In the genomic region with DNA sequence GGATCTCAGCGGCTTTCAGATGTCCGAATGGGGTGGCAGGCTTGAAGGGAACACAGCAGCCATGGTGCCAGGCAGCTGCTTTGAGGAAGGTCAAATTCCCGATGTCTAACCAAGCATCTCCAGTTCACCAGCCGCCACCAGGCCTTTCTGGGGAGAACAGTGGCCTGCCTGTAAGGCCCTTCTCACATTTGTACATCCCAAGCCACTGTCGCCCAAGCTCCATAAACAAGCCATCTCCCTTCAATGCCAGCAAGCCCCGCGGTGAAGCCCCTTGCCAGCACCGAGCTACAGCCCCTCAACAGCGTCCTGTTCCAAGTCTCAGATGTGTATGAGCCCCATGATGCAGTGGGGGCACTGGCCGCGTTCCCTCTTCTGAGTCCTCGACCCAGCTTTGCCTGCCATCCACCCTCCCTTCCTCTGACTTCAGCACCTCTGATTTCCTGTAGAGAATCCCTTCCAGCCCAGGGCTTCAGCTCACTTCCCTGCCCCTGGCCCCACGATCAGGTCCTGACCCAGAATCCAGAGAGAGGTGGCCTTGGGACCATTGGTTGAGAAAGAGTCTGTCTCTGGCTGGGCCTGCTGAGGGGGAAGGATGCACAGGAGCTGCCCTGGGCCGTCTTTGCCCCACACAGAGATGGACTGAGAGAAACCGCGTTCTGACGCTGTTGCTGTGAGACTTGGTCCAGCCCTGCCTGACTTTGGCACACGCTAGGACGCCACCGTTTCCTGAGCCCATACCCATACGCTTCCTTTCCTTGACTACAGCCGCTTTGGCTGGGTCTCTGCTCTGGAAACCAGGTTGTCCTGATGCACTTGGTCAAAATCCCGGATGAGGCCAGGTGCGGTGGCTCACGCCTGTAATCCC, we compare ENCODE assay signal across 26 cellular contexts. TPM values are rescaled to one million over a fixed set of nuclear protein-coding genes. Genes with fewer than 3 reads are reported as not detected.
DNase-seq lines count a peak whose midpoint lies in the region; ATAC-seq and TF ChIP-seq lines count a peak whose summit lies in the region.
"Had no signal": no experiment of that assay in that cellular context is flagged by ENCODE, and none has a peak within 500 bp of the region (broad histone marks: within the 10 kb centered on the region; RNA-seq: fewer than 3 reads in every experiment).

No MANE protein-coding gene starts in this region.

- H3K27me3 ChIP-seq in RWPE2 (ENCODE audit: insufficient read depth, poor library complexity, severe bottlenecking) (peaks cover 13% of the 10 kb centered on the region), hepatocyte (peaks cover 47% of the 10 kb centered on the region)

- DNase-seq in activated T-cell treated with anti-CD3 and anti-CD28 coated beads, Interleukin-2, amount 50 U/mL, for 4 hours, result no peak
- no peak for DNase-seq in activated T-cell treated with anti-CD3 and anti-CD28 coated beads, Interleukin-2, amount 50 U/mL, for 72 hours
- peak; percentile 51 for DNase-seq in RWPE2 (ENCODE audit: low spot score)
- DNase-seq in hepatocyte (ENCODE audit: low spot score), result peak; percentile 3
- DNase-seq in retina, result peak; percentile 58
- DNase-seq in DMS153 (lab: John Stamatoyannopoulos, UW), result no peak
- no peak for DNase-seq in NCI-H1930 (lab: John Stamatoyannopoulos, UW)
- DNase-seq: activated CD8-positive, alpha-beta memory T cell treated with anti-CD3 and anti-CD28 coated beads, Interleukin-2, amount 50 U/mL, for 4 hours; activated naive CD4-positive, alpha-beta T cell; effector memory CD4-positive, alpha-beta T cell; esophagus squamous epithelium; GF-D8; NCI-H1694; NCI-H2227 treated with DMSO at 0.1 percent for 48 hours; NCI-H774; OCI-M1; SHP77; spleen; stimulated activated CD4-positive, alpha-beta T cell treated with anti-CD3 and anti-CD28 coated beads, Interleukin-4, amount 100 ng/mL, for 4 hours; trophoblast cell had no signal

- no peak overlapping the region for H3K4me2 ChIP-seq in hepatocyte

- no peaks in the 10 kb centered on the region for H3K4me1 ChIP-seq in RWPE2 (ENCODE audit: insufficient read depth, poor library complexity, severe bottlenecking)
- peaks cover 8% of the 10 kb centered on the region for H3K4me1 ChIP-seq in hepatocyte (ENCODE audit: insufficient read depth)

- no peak overlapping the region for H3K27ac Mint-ChIP-seq in activated T-cell treated with anti-CD3 and anti-CD28 coated beads, Interleukin-2, amount 50 U/mL, for 72 hours
- H3K27ac Mint-ChIP-seq: T-helper 1 cell treated with Interleukin-12 subunit alpha and Interleukin-12 subunit beta and Interleukin-4 antibody, amounts not matched to agents 30 μg/mL and 1 μg/mL, for 36 hours had no signal

- no peak overlapping the region for H3K4me3 ChIP-seq in RWPE2 (ENCODE audit: severe bottlenecking)
- H3K4me3 ChIP-seq in hepatocyte, result no peak overlapping the region
- H3K4me3 ChIP-seq: ascending aorta, esophagus squamous epithelium, gastroesophageal sphincter, K562, spleen had no signal

- no peaks in the 10 kb centered on the region for H3K9me3 ChIP-seq in RWPE2 (ENCODE audit: severe bottlenecking)
- H3K9me3 ChIP-seq in hepatocyte (ENCODE audit: low read depth), result no peaks in the 10 kb centered on the region
- H3K9me3 ChIP-seq: ascending aorta, esophagus squamous epithelium, gastroesophageal sphincter, neutrophil, spleen had no signal

- H3K36me3 ChIP-seq in RWPE2 (ENCODE audit: low read depth), result no peaks in the 10 kb centered on the region
- H3K36me3 ChIP-seq in hepatocyte (replicated peaks; ENCODE audit: insufficient read depth, low read depth), result no peaks in the 10 kb centered on the region
- H3K36me3 ChIP-seq: ascending aorta, esophagus squamous epithelium, gastroesophageal sphincter, neutrophil, spleen had no signal

- H3K79me2 ChIP-seq in hepatocyte, result no peaks in the 10 kb centered on the region

- H3K9me3 Mint-ChIP-seq in activated T-cell treated with anti-CD3 and anti-CD28 coated beads, Interleukin-2, amount 50 U/mL, for 4 hours, result no peaks in the 10 kb centered on the region
- H3K9me3 Mint-ChIP-seq in activated T-cell treated with anti-CD3 and anti-CD28 coated beads, Interleukin-2, amount 50 U/mL, for 72 hours, result no peaks in the 10 kb centered on the region
- H3K9me3 Mint-ChIP-seq: T-helper 1 cell treated with Interleukin-12 subunit alpha and Interleukin-12 subunit beta and Interleukin-4 antibody, amounts not matched to agents 30 μg/mL and 1 μg/mL, for 36 hours had no signal

- ATAC-seq in activated T-cell treated with anti-CD3 and anti-CD28 coated beads, Interleukin-2, amount 50 U/mL, for 4 hours, result no peak
- no peak for ATAC-seq in activated T-cell treated with anti-CD3 and anti-CD28 coated beads, Interleukin-2, amount 50 U/mL, for 72 hours (replicated peaks in 1 of 2)
- ATAC-seq in RWPE2 (ENCODE audit: low read depth) (no peak), GM21528 (IDR thresholded peaks at IDR 0.05; ENCODE audit: low FRiP score, unreplicated experiment) (no peak)
- ATAC-seq: gastroesophageal sphincter, K562 had no signal

- 88% methylated on average over 25 of the region's 25 CpGs for WGBS in hepatocyte (ENCODE audit: low lambda C conversion rate, missing lambda C conversion rate)

- no peaks in the 10 kb centered on the region for H3K9me2 ChIP-seq in hepatocyte (replicated peaks; ENCODE audit: insufficient read depth)

- peaks cover 15% of the 10 kb centered on the region for H3K4me1 Mint-ChIP-seq in activated T-cell treated with anti-CD3 and anti-CD28 coated beads, Interleukin-2, amount 50 U/mL, for 4 hours (ENCODE audit: low read depth)
- H3K4me1 Mint-ChIP-seq in activated T-cell treated with anti-CD3 and anti-CD28 coated beads, Interleukin-2, amount 50 U/mL, for 72 hours (ENCODE audit: low read depth), result peaks cover 12% of the 10 kb centered on the region

- H3K27ac ChIP-seq in RWPE2 (ENCODE audit: poor library complexity, severe bottlenecking) (no peak overlapping the region), hepatocyte (no peak overlapping the region)
- H3K27ac ChIP-seq: ascending aorta, esophagus squamous epithelium, gastroesophageal sphincter, neutrophil, spleen had no signal

- peaks cover 43% of the 10 kb centered on the region for H3K27me3 Mint-ChIP-seq in activated T-cell treated with anti-CD3 and anti-CD28 coated beads, Interleukin-2, amount 50 U/mL, for 4 hours (ENCODE audit: low read depth)
- peaks cover 35% of the 10 kb centered on the region for H3K27me3 Mint-ChIP-seq in activated T-cell treated with anti-CD3 and anti-CD28 coated beads, Interleukin-2, amount 50 U/mL, for 72 hours (ENCODE audit: low read depth)

- TF ChIP-seq CTCF in RWPE2 (IDR thresholded peaks at IDR 0.05; ENCODE audit: poor library complexity, severe bottlenecking) (no peak), hepatocyte (IDR thresholded peaks at IDR 0.05; ENCODE audit: poor library complexity) (no peak)

- no peak overlapping the region for H2AFZ ChIP-seq in hepatocyte

- no peaks in the 10 kb centered on the region for H4K20me1 ChIP-seq in hepatocyte (ENCODE audit: insufficient read depth, poor library complexity, severe bottlenecking)

- H3K36me3 Mint-ChIP-seq in activated T-cell treated with anti-CD3 and anti-CD28 coated beads, Interleukin-2, amount 50 U/mL, for 4 hours (ENCODE audit: insufficient read depth), result no peaks in the 10 kb centered on the region
- H3K36me3 Mint-ChIP-seq in activated T-cell treated with anti-CD3 and anti-CD28 coated beads, Interleukin-2, amount 50 U/mL, for 72 hours (ENCODE audit: insufficient read depth in 2 of 2), result no peaks in the 10 kb centered on the region

- peak overlapping the region; percentile 31 for H3K4me3 Mint-ChIP-seq in activated T-cell treated with anti-CD3 and anti-CD28 coated beads, Interleukin-2, amount 50 U/mL, for 4 hours
- no peak overlapping the region for H3K4me3 Mint-ChIP-seq in activated T-cell treated with anti-CD3 and anti-CD28 coated beads, Interleukin-2, amount 50 U/mL, for 72 hours
- H3K4me3 Mint-ChIP-seq: T-helper 1 cell treated with Interleukin-12 subunit alpha and Interleukin-12 subunit beta and Interleukin-4 antibody, amounts not matched to agents 30 μg/mL and 1 μg/mL, for 36 hours had no signal

RNA-seq across cellular contexts. Expression of a gene that starts 1.9 kb away (rescaled TPM):
- total RNA-seq in activated T-cell treated with anti-CD3 and anti-CD28 coated beads, Interleukin-2, amount 50 U/mL, for 4 hours, result under 1 TPM; 0.28 to 0.92 (median 0.46) TPM
- not detected for total RNA-seq in activated T-cell treated with anti-CD3 and anti-CD28 coated beads, Interleukin-2, amount 50 U/mL, for 72 hours
- 0.40 and 0.44 TPM in 2 replicates for total RNA-seq in hepatocyte
- 0.42 and 0.78 TPM in 2 replicates for polyA plus RNA-seq in hepatocyte

Comparison
In these comparisons a context has a peak if more than half of its experiments do, and no peak if none do; other contexts are left out.
1. DNase-seq: peak in RWPE2 (single experiment), hepatocyte (single experiment) and retina (single experiment); none in activated T-cell treated with anti-CD3 and anti-CD28 coated beads, Interleukin-2, amount 50 U/mL, for 4 hours (single experiment), activated T-cell treated with anti-CD3 and anti-CD28 coated beads, Interleukin-2, amount 50 U/mL, for 72 hours (0 of 2), DMS153 (single experiment) and NCI-H1930 (0 of 2).